9 cellular contexts compared by ENCODE assay signal in genomic region chr20:45306431-45306982, GRCh38. TPM values are rescaled to one million over a fixed set of nuclear protein-coding genes. Genes with fewer than 3 reads are reported as not detected.
A peak's percentile ranks its signal among the peaks of the same experiment; 100 is the strongest.
DNase-seq lines count a peak whose midpoint lies in the region; ATAC-seq, FAIRE-seq and TF ChIP-seq lines count a peak whose summit lies in the region.
"Had no signal": no experiment of that assay in that cellular context is flagged by ENCODE, and none has a peak within 500 bp of the region (broad histone marks: within the 10 kb centered on the region; RNA-seq: fewer than 3 reads in every experiment).

Gene RBPJL, plus strand, starts transcription at chr20:45306840. Its CDS starts 83 bp downstream, at chr20:45306923.

- no peak for ATAC-seq in GM19035 (IDR thresholded peaks at IDR 0.05; ENCODE audit: unreplicated experiment)

- H3K4me1 ChIP-seq in BE2C, result no peaks in the 10 kb centered on the region
- no peaks in the 10 kb centered on the region for H3K4me1 ChIP-seq in Loucy (ENCODE audit: insufficient read depth, low read length, poor library complexity, severe bottlenecking)
- H3K4me1 ChIP-seq in keratinocyte (ENCODE audit: control insufficient read depth, extremely low read depth, insufficient read depth, low read length), result no peaks in the 10 kb centered on the region

- H3K27ac ChIP-seq in keratinocyte (ENCODE audit: control insufficient read depth, insufficient read depth, low read length), result no peak within 1 kb of the TSS
- H3K27ac ChIP-seq: epithelial cell of prostate had no signal

- no peaks in the 10 kb centered on the region for H3F3A ChIP-seq in Loucy (ENCODE audit: low read depth)

- no peaks in the 10 kb centered on the region for H3K9me2 ChIP-seq in Loucy (replicated peaks; ENCODE audit: low read depth, low read length)

- H3K36me3 ChIP-seq in BE2C (no peaks in the 10 kb centered on the region), Loucy (ENCODE audit: insufficient read depth, low read length) (no peaks in the 10 kb centered on the region), keratinocyte (ENCODE audit: control insufficient read depth in 2 of 2, extremely low read depth in 1 of 2, insufficient read depth in 2 of 2, low read length in 2 of 2) (no peaks in the 10 kb centered on the region)

- no peaks in the 10 kb centered on the region for H3K9me3 ChIP-seq in BE2C
- H3K9me3 ChIP-seq in Loucy (ENCODE audit: insufficient read depth, low read depth, low read length), result no peaks in the 10 kb centered on the region
- H3K9me3 ChIP-seq in keratinocyte (ENCODE audit: control insufficient read depth, low read depth, low read length), result no peaks in the 10 kb centered on the region

- H3K4me2 ChIP-seq in Loucy (ENCODE audit: low read depth, low read length, poor library complexity, severe bottlenecking), result no peak within 1 kb of the TSS
- no peak within 1 kb of the TSS for H3K4me2 ChIP-seq in keratinocyte (ENCODE audit: control insufficient read depth, extremely low read depth, insufficient read depth, low read depth, low read length)

- DNase-seq in BE2C (no peak), keratinocyte (ENCODE audit: low read depth, low spot score) (no peak), HPDE6-E6E7 (ENCODE audit: extremely low spot score) (no peak), NOMO-1 treated with dmso at 0.1 percent for 144 hours (lab: John Stamatoyannopoulos, UW; ENCODE audit: unreplicated experiment) (no peak)
- peak; percentile 83 for DNase-seq in activated effector memory CD4-positive, alpha-beta T cell treated with anti-CD3 and anti-CD28 coated beads, Interleukin-2, amount 50 U/mL, for 16 hours
- peak; percentile 40 for DNase-seq in stimulated activated naive CD4-positive, alpha-beta T cell treated with Interleukin-2 at 50 U/mL for 16 hours (lab: John Stamatoyannopoulos, UW)

- dilution Hi-C loops in keratinocyte (cut with MboI; ENCODE audit: extremely low pct_ligation_motif_present, low sequenced_read_pairs), result no loop called here

- no peak within 1 kb of the TSS for H3K9ac ChIP-seq in Loucy (ENCODE audit: low read depth, low read length, poor library complexity, severe bottlenecking)
- no peak within 1 kb of the TSS for H3K9ac ChIP-seq in keratinocyte (ENCODE audit: control insufficient read depth, extremely low read depth, insufficient read depth, low read length)

- no peaks in the 10 kb centered on the region for H4K20me1 ChIP-seq in Loucy (ENCODE audit: insufficient read depth, low read length, poor library complexity, severe bottlenecking)
- no peaks in the 10 kb centered on the region for H4K20me1 ChIP-seq in keratinocyte (ENCODE audit: control insufficient read depth, extremely low read depth, insufficient read depth, low read length)

- no peak within 1 kb of the TSS for H2AFZ ChIP-seq in Loucy (ENCODE audit: low read length)
- no peak within 1 kb of the TSS for H2AFZ ChIP-seq in keratinocyte (ENCODE audit: control insufficient read depth, low read length)

- H3K4me3 ChIP-seq in BE2C (ENCODE audit: low read depth, low read length) (no peak within 1 kb of the TSS), Loucy (ENCODE audit: low read length, poor library complexity, severe bottlenecking) (no peak within 1 kb of the TSS), keratinocyte (ENCODE audit: control insufficient read depth in 2 of 3, extremely low read depth in 1 of 3, insufficient read depth in 2 of 3, low read depth in 1 of 3, low read length in 3 of 3) (no peak within 1 kb of the TSS)

- H3K9me1 ChIP-seq in keratinocyte (ENCODE audit: control insufficient read depth, extremely low read depth, insufficient read depth, low read length), result no peaks in the 10 kb centered on the region

- no peaks in the 10 kb centered on the region for H3K79me2 ChIP-seq in Loucy (ENCODE audit: insufficient read depth, low read length)
- no peaks in the 10 kb centered on the region for H3K79me2 ChIP-seq in keratinocyte (ENCODE audit: control insufficient read depth, insufficient read depth, low read length)

- no peaks in the 10 kb centered on the region for H3K27me3 ChIP-seq in BE2C
- no peaks in the 10 kb centered on the region for H3K27me3 ChIP-seq in Loucy (ENCODE audit: insufficient read depth, low read length, poor library complexity, severe bottlenecking)
- H3K27me3 ChIP-seq in keratinocyte (ENCODE audit: control insufficient read depth, extremely low read depth, insufficient read depth, low read length), result peaks cover 5% of the 10 kb centered on the region

- TF ChIP-seq CTCF in BE2C (IDR thresholded peaks at IDR 0.05; ENCODE audit: low read depth, low read length) (peak; percentile 24; the same call in 1 of the 2 replicates), Loucy (conservative IDR thresholded peaks at IDR 0.05; ENCODE audit: low read length) (peak; percentile 62), keratinocyte (optimal IDR thresholded peaks at IDR 0.05 in 1 of 3, IDR thresholded peaks at IDR 0.05 in 1 of 3, conservative IDR thresholded peaks at IDR 0.05 in 1 of 3; ENCODE audit: extremely low read depth in 1 of 3, insufficient read depth in 2 of 3, low read length in 3 of 3) (peak; percentile 44 to 65 (median 55))

- no peak for FAIRE-seq in keratinocyte (lab: Jason Lieb, UNC)

RNA-seq across cellular contexts. Expression of gene RBPJL, which starts in this region (rescaled TPM):
- polyA plus RNA-seq in BE2C (2012; ENCODE audit: insufficient read depth, insufficient read length, low read depth), result not detected
- polyA plus RNA-seq in keratinocyte, result not detected in 3 replicates
- polyA plus RNA-seq in keratinocyte (2011; ENCODE audit: low read depth), result not detected
- not detected in 2 replicates for polyA plus RNA-seq in keratinocyte (2011; cell fraction: cytosol; rRNA removed)
- not detected in 2 replicates for polyA plus RNA-seq in keratinocyte (2011; cell fraction: nucleus; rRNA removed)
- not detected in 2 replicates for polyA plus RNA-seq in keratinocyte (2012; ENCODE audit: low replicate concordance)
- polyA minus RNA-seq in keratinocyte, result not detected in 3 replicates
- not detected for polyA minus RNA-seq in keratinocyte (2011; cell fraction: cytosol; rRNA and poly(A)+ RNA removed)
- polyA minus RNA-seq in keratinocyte (2011; cell fraction: nucleus; rRNA and poly(A)+ RNA removed), result not detected in 2 replicates

Comparison
In these comparisons a context has a peak if more than half of its experiments do, and no peak if none do; other contexts are left out.
1. DNase-seq: peak in activated effector memory CD4-positive, alpha-beta T cell treated with anti-CD3 and anti-CD28 coated beads, Interleukin-2, amount 50 U/mL, for 16 hours (single experiment) and stimulated activated naive CD4-positive, alpha-beta T cell treated with Interleukin-2 at 50 U/mL for 16 hours (single experiment); none in BE2C (single experiment), keratinocyte (single experiment), HPDE6-E6E7 (single experiment) and NOMO-1 treated with dmso at 0.1 percent for 144 hours (single experiment).
2. Peak in every context shown above with its lines, with median percentiles within 50 percentile points of each other: CTCF ChIP-seq.